20 cellular contexts compared by ENCODE assay signal in the genomic region with DNA sequence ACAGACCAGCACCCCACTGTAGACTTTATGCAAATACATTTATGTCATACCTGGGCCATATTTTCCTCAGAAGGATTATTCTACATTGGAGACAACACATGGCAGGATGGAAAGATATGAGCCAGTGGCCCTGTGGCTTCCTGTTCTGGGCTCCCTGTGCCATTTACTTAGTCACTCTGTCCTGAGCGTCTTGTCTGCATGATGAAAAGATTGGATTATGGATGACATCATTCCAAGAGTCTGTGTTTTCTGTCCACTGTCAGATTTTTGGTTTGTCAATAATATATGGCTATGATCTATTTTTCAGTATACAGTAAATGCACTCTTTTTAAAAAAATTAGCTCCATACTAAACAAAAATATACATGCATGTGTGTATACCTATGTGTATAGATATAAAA. TPM values are rescaled to one million over a fixed set of nuclear protein-coding genes. Genes with fewer than 3 reads are reported as not detected.
"Had no signal": no experiment of that assay in that cellular context is flagged by ENCODE, and none has a peak within 500 bp of the region (broad histone marks: within the 10 kb centered on the region; RNA-seq: fewer than 3 reads in every experiment).

No MANE protein-coding gene starts in this region.

- H3K9ac ChIP-seq: KMS-11, SK-N-SH had no signal

- H3K4me2 ChIP-seq: KMS-11, SK-N-SH had no signal

- DNase-seq: IMR-90, NCI-H1092 treated with DMSO at 0.1 percent for 48 hours, NCI-H1436, NCI-H187, NCI-H2029, NCI-H2081 treated with DMSO at 0.1 percent for 48 hours, NCI-H2171, NCI-H226, NCI-H446, NCI-H510A, NCI-H524 treated with DMSO at 0.1 percent for 48 hours, NCI-H69, NCI-H774, SHP77, SK-N-SH, SW 1271 had no signal

- H3K27ac ChIP-seq: KMS-11, RWPE1 had no signal

- FAIRE-seq: RCC 7860 had no signal

- H3K9me3 ChIP-seq: SK-N-SH had no signal

RNA-seq across cellular contexts. Expression of a gene that starts 30.8 kb away (rescaled TPM):
- total RNA-seq: IMR-90, MCF 10A had no signal
